1 cellular context compared by ENCODE assay signal in the genomic region with DNA sequence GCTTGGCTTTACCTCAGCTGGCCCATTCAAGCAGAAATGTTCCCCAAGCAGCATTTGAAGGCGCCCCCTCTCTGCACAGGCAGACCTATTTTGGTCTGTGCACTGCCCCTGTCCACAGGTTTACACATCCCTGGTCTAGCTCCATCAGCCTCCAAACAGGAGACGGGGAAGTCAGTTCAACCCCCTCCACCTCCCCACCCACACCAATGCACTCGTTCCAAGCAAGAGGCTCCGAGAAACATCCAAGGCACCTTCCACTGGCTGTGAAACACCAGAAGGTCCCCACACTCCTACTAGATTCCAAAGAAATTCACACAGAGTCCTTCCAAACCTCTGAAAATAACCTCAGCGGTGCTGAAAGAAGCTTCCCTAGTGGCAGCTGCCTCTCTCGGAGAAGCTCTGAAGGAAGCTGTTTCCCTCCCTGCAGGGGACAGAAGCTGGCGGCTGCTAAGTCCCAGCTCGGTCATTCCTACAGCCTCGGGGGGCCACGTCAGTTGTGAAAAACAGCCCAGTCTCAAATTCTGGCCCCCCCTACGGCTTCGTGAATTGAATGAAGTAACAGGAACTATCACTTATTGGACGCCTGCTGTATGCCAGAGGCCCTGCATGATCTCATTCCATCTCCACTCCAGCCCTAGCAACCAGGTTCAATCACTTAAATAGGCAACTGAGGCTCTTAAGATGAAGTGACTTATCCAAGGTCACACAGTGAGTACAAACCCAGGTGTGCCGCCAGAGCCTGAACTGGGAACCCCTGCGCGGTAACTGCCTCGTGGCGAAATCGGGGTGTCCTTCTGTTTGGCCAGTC.
TF ChIP-seq lines count a peak whose summit lies in the region.

No MANE protein-coding gene starts in this region.

TF ChIP-seq in HepG2, 621 proteins besides CTCF, POLR2A, EP300 and RAD21 (continued from another document and continues in another):
- TF ChIP-seq, protein P1, sequence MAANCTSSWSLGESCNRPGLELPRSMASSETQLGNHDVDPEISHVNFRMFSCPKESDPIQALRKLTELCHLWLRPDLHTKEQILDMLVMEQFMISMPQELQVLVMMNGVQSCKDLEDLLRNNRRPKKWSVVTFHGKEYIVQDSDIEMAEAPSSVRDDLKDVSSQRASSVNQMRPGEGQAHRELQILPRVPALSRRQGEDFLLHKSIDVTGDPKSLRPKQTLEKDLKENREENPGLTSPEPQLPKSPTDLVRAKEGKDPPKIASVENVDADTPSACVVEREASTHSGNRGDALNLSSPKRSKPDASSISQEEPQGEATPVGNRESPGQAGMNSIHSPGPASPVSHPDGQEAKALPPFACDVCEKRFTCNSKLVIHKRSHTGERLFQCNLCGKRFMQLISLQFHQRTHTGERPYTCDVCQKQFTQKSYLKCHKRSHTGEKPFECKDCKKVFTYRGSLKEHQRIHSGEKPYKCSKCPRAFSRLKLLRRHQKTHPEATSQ (CRISPR knock-in tag; IDR thresholded peaks at IDR 0.05; ENCODE audit: borderline replicate concordance): no peak
- no peak for TF ChIP-seq ZBTB43 (CRISPR knock-in tag; conservative IDR thresholded peaks at IDR 0.05)
- TF ChIP-seq CEBPG (CRISPR knock-in tag; IDR thresholded peaks at IDR 0.05): no peak
- peak; percentile 31; the same call in 1 of the 2 replicates for TF ChIP-seq GATAD1 (CRISPR knock-in tag; IDR thresholded peaks at IDR 0.05)
- TF ChIP-seq, protein P2, sequence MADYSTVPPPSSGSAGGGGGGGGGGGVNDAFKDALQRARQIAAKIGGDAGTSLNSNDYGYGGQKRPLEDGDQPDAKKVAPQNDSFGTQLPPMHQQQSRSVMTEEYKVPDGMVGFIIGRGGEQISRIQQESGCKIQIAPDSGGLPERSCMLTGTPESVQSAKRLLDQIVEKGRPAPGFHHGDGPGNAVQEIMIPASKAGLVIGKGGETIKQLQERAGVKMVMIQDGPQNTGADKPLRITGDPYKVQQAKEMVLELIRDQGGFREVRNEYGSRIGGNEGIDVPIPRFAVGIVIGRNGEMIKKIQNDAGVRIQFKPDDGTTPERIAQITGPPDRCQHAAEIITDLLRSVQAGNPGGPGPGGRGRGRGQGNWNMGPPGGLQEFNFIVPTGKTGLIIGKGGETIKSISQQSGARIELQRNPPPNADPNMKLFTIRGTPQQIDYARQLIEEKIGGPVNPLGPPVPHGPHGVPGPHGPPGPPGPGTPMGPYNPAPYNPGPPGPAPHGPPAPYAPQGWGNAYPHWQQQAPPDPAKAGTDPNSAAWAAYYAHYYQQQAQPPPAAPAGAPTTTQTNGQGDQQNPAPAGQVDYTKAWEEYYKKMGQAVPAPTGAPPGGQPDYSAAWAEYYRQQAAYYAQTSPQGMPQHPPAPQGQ (CRISPR knock-in tag; IDR thresholded peaks at IDR 0.05; ENCODE audit: borderline replicate concordance): no peak
- no peak for TF ChIP-seq ZNF331 (CRISPR knock-in tag; IDR thresholded peaks at IDR 0.05)
- no peak for TF ChIP-seq HNRNPK (IDR thresholded peaks at IDR 0.05; ENCODE audit: low read depth, low read length, poor library complexity, severe bottlenecking)
- no peak for TF ChIP-seq ZNF710 (CRISPR knock-in tag; IDR thresholded peaks at IDR 0.05; ENCODE audit: borderline replicate concordance)
- peak; percentile 31 for TF ChIP-seq XRCC5 (optimal IDR thresholded peaks at IDR 0.05; ENCODE audit: low read length)
- TF ChIP-seq MAFF (IDR thresholded peaks at IDR 0.05; ENCODE audit: low read depth, low read length): no peak
- peak; percentile 99 for TF ChIP-seq ZKSCAN8 (CRISPR knock-in tag; IDR thresholded peaks at IDR 0.05; ENCODE audit: borderline replicate concordance)
- TF ChIP-seq ZNF619 (CRISPR knock-in tag; IDR thresholded peaks at IDR 0.05): no peak
- no peak for TF ChIP-seq BHLHE40 (IDR thresholded peaks at IDR 0.05; ENCODE audit: low read length)
- TF ChIP-seq GPN1 (CRISPR knock-in tag; IDR thresholded peaks at IDR 0.05; ENCODE audit: borderline replicate concordance): no peak
- TF ChIP-seq MYNN (CRISPR knock-in tag; IDR thresholded peaks at IDR 0.05; ENCODE audit: low read depth): 0 out of 2 replicates have a peak, but pooled peaks have one; percentile 28
- TF ChIP-seq ZNF101 (CRISPR knock-in tag; IDR thresholded peaks at IDR 0.05; ENCODE audit: borderline replicate concordance, low read depth): no peak
- TF ChIP-seq DZIP1 (CRISPR knock-in tag; IDR thresholded peaks at IDR 0.05): 0 out of 2 replicates have a peak, but pooled peaks have one; percentile 1
- TF ChIP-seq YEATS2 (CRISPR knock-in tag; IDR thresholded peaks at IDR 0.05; ENCODE audit: borderline replicate concordance): no peak
- TF ChIP-seq SIX4 (CRISPR knock-in tag; IDR thresholded peaks at IDR 0.05): no peak
- TF ChIP-seq GABPA (IDR thresholded peaks at IDR 0.05; ENCODE audit: low read depth, low read length): peak; percentile 24
- TF ChIP-seq GABPA (CRISPR knock-in tag; IDR thresholded peaks at IDR 0.05; ENCODE audit: low read depth): no peak; the same call in 1 of the 2 replicates
- no peak for TF ChIP-seq BRCA1 (CRISPR knock-in tag; IDR thresholded peaks at IDR 0.05)
- 0 out of 2 replicates have a peak, but pooled peaks have one; percentile 23 for TF ChIP-seq ZBTB21 (CRISPR knock-in tag; IDR thresholded peaks at IDR 0.05)
- no peak for TF ChIP-seq ZNF646 (CRISPR knock-in tag; IDR thresholded peaks at IDR 0.05)
- no peak for TF ChIP-seq CBFB (CRISPR knock-in tag; IDR thresholded peaks at IDR 0.05)
- TF ChIP-seq ZNF343 (CRISPR knock-in tag; IDR thresholded peaks at IDR 0.05): no peak
- TF ChIP-seq, protein P3, sequence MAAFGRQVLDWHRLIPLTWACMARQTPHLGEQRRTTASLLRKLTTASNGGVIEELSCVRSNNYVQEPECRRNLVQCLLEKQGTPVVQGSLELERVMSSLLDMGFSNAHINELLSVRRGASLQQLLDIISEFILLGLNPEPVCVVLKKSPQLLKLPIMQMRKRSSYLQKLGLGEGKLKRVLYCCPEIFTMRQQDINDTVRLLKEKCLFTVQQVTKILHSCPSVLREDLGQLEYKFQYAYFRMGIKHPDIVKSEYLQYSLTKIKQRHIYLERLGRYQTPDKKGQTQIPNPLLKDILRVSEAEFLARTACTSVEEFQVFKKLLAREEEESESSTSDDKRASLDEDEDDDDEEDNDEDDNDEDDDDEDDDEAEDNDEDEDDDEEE (CRISPR knock-in tag; IDR thresholded peaks at IDR 0.05): 0 out of 2 replicates have a peak, but pooled peaks have one; percentile 33
- no peak for TF ChIP-seq GABPB1 (CRISPR knock-in tag; IDR thresholded peaks at IDR 0.05)
- no peak for TF ChIP-seq FOXP1 (IDR thresholded peaks at IDR 0.05)
- TF ChIP-seq FOXP1 (CRISPR knock-in tag; IDR thresholded peaks at IDR 0.05): no peak
- TF ChIP-seq LCORL (IDR thresholded peaks at IDR 0.05): no peak
- TF ChIP-seq LCORL (CRISPR knock-in tag; IDR thresholded peaks at IDR 0.05): no peak
- no peak for TF ChIP-seq ZBTB44 (CRISPR knock-in tag; IDR thresholded peaks at IDR 0.05)
- TF ChIP-seq, protein P4, sequence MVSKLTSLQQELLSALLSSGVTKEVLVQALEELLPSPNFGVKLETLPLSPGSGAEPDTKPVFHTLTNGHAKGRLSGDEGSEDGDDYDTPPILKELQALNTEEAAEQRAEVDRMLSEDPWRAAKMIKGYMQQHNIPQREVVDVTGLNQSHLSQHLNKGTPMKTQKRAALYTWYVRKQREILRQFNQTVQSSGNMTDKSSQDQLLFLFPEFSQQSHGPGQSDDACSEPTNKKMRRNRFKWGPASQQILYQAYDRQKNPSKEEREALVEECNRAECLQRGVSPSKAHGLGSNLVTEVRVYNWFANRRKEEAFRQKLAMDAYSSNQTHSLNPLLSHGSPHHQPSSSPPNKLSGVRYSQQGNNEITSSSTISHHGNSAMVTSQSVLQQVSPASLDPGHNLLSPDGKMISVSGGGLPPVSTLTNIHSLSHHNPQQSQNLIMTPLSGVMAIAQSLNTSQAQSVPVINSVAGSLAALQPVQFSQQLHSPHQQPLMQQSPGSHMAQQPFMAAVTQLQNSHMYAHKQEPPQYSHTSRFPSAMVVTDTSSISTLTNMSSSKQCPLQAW (CRISPR knock-in tag; IDR thresholded peaks at IDR 0.05): peak; percentile 56; the same call in 1 of the 2 replicates
- no peak for TF ChIP-seq ZSCAN25 (CRISPR knock-in tag; IDR thresholded peaks at IDR 0.05)
- no peak for TF ChIP-seq PHF5A (CRISPR knock-in tag; IDR thresholded peaks at IDR 0.05; ENCODE audit: low read depth, unreplicated experiment)
